In the genomic region with DNA sequence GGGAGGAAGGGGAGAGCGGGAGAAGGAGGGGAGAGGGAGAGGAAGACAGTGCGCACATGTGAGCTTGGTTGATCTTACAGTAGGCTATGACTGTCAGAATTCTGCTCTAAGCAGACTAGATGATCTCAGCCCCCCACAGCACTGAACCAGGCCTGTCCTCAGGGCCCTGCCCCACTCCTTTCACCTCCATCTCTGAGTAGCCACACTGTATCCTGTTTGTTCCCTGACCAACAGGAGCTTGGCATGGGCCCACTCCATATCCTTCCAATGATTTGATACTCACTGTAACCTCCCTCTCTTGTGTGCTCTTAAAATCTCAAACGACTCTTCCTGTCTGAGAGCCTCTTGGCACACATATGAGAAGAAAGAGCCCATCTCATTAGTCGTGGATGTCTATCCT, we compare ENCODE assay signal across 16 cellular contexts.
DNase-seq lines count a peak whose midpoint lies in the region; ATAC-seq and TF ChIP-seq lines count a peak whose summit lies in the region.
"Had no signal": no experiment of that assay in that cellular context is flagged by ENCODE, and none has a peak within 500 bp of the region (broad histone marks: within the 10 kb centered on the region; RNA-seq: fewer than 3 reads in every experiment).

No MANE protein-coding gene starts in this region.

- no peak overlapping the region for H2AFZ ChIP-seq in SK-N-SH (ENCODE audit: low read depth)

- CTCF ChIA-PET in SK-N-SH (lab: Yijun Ruan, JAX): interaction anchor here (1.2 to 19.2 kb wide), 7 partner anchors 12 to 672 kb away, joined by 4 to 488 read pairs (median 62); no protein-coding TSS in a partner anchor

- peak overlapping the region in 1 of 2 donors; percentile 8 for H3K27ac Mint-ChIP-seq in stimulated activated naive CD8-positive, alpha-beta T cell treated with anti-CD3 and anti-CD28 coated beads, Interleukin-15, amount 100 ng/mL, for 72 hours
- H3K27ac Mint-ChIP-seq in activated T-helper 17 cell treated with anti-CD3 and anti-CD28 coated beads, Interleukin-2, amount 50 U/mL, for 72 hours: peak overlapping the region; percentile 33
- H3K27ac Mint-ChIP-seq in stimulated activated naive B cell treated with anti-CD40 and anti-IgM and Interleukin-4, amounts not matched to agents 10 μg/mL and 1 μg/mL and 100 μg/mL, for 72 hours: no peak overlapping the region

- intact Hi-C loops in posterior vena cava (cut with DNase I): no loop called here

- no peak for ATAC-seq in SK-N-SH treated with all-trans-retinoic acid at 6 μM for 48 hours
- peak; percentile 18 for ATAC-seq in stimulated activated naive CD8-positive, alpha-beta T cell treated with anti-CD3 and anti-CD28 coated beads, Interleukin-15, amount 100 ng/mL, for 72 hours
- no peak for ATAC-seq in stimulated activated naive CD8-positive, alpha-beta T cell treated with anti-CD3 and anti-CD28 coated beads, Interleukin-15, Interleukin-2, amounts not matched to agents 100 U/mL and 50 U/mL, for 24 hours
- ATAC-seq in activated T-helper 17 cell treated with anti-CD3 and anti-CD28 coated beads, Interleukin-2, amount 50 U/mL, for 72 hours (replicated peaks): no peak
- ATAC-seq in stimulated activated naive B cell treated with anti-CD40 and anti-IgM and Interleukin-4, amounts not matched to agents 10 μg/mL and 1 μg/mL and 100 μg/mL, for 72 hours (replicated peaks): peak; percentile 23 to 28
- ATAC-seq: A549, PC-3 had no signal

- H3F3A ChIP-seq in SK-N-SH (replicated peaks; ENCODE audit: insufficient read depth): peaks cover 28% of the 10 kb centered on the region

- H3K79me2 ChIP-seq in SK-N-SH (ENCODE audit: insufficient read depth): peaks cover 2% of the 10 kb centered on the region; the same call in 1 of the 2 replicates

- no peak overlapping the region for H3K4me3 Mint-ChIP-seq in stimulated activated naive CD8-positive, alpha-beta T cell treated with anti-CD3 and anti-CD28 coated beads, Interleukin-15, amount 100 ng/mL, for 72 hours
- no peak overlapping the region for H3K4me3 Mint-ChIP-seq in activated T-helper 17 cell treated with anti-CD3 and anti-CD28 coated beads, Interleukin-2, amount 50 U/mL, for 72 hours
- H3K4me3 Mint-ChIP-seq in stimulated activated naive B cell treated with anti-CD40 and anti-IgM and Interleukin-4, amounts not matched to agents 10 μg/mL and 1 μg/mL and 100 μg/mL, for 72 hours: no peak overlapping the region

- no peak overlapping the region for H3K27ac ChIP-seq in SK-N-SH (ENCODE audit: low read depth in 2 of 2, low read length in 1 of 2)
- H3K27ac ChIP-seq in effector memory CD4-positive, alpha-beta T cell (ENCODE audit: insufficient read depth, low read length, poor library complexity, severe bottlenecking): no peak overlapping the region
- H3K27ac ChIP-seq: A549 had no signal

- no peak for TF ChIP-seq RAD21 in SK-N-SH (IDR thresholded peaks at IDR 0.05; ENCODE audit: low read length)

- POLR2A ChIA-PET in SK-N-SH (lab: Yijun Ruan, JAX): no interaction called here

- no peaks in the 10 kb centered on the region for H3K27me3 ChIP-seq in SK-N-SH (ENCODE audit: insufficient read depth)
- H3K27me3 ChIP-seq in effector memory CD4-positive, alpha-beta T cell (replicated peaks; ENCODE audit: control insufficient read depth, insufficient read depth, low read length, poor library complexity, severe bottlenecking): no peaks in the 10 kb centered on the region

- no peaks in the 10 kb centered on the region for H3K27me3 Mint-ChIP-seq in stimulated activated naive CD8-positive, alpha-beta T cell treated with anti-CD3 and anti-CD28 coated beads, Interleukin-15, amount 100 ng/mL, for 72 hours
- H3K27me3 Mint-ChIP-seq in activated T-helper 17 cell treated with anti-CD3 and anti-CD28 coated beads, Interleukin-2, amount 50 U/mL, for 72 hours: no peaks in the 10 kb centered on the region
- peaks cover 15 to 17% of the 10 kb centered on the region in 2 donors for H3K27me3 Mint-ChIP-seq in stimulated activated naive B cell treated with anti-CD40 and anti-IgM and Interleukin-4, amounts not matched to agents 10 μg/mL and 1 μg/mL and 100 μg/mL, for 72 hours

- no peaks in the 10 kb centered on the region for H3K9me3 ChIP-seq in SK-N-SH
- no peaks in the 10 kb centered on the region for H3K9me3 ChIP-seq in effector memory CD4-positive, alpha-beta T cell (ENCODE audit: control insufficient read depth, low read length)
- H3K9me3 ChIP-seq: A549 had no signal

- no peaks in the 10 kb centered on the region for H3K36me3 ChIP-seq in SK-N-SH (replicated peaks in 1 of 2; ENCODE audit: control insufficient read depth in 1 of 2, insufficient read depth in 2 of 2, low read length in 1 of 2)
- no peaks in the 10 kb centered on the region for H3K36me3 ChIP-seq in effector memory CD4-positive, alpha-beta T cell (ENCODE audit: control insufficient read depth, insufficient read depth, low read length)

- no peaks in the 10 kb centered on the region for H3K9me2 ChIP-seq in SK-N-SH

- no peaks in the 10 kb centered on the region for H4K20me1 ChIP-seq in SK-N-SH (ENCODE audit: insufficient read depth)

- no peak overlapping the region for H3K4me2 ChIP-seq in SK-N-SH
- H3K4me2 ChIP-seq: A549 had no signal

- DNase-seq in SK-N-SH (peak; percentile 1), posterior vena cava (ENCODE audit: low spot score) (no peak)
- no peak for DNase-seq in stimulated activated naive CD8-positive, alpha-beta T cell treated with anti-CD3 and anti-CD28 coated beads, Interleukin-15, amount 100 ng/mL, for 72 hours
- no peak for DNase-seq in stimulated activated naive CD8-positive, alpha-beta T cell treated with anti-CD3 and anti-CD28 coated beads, Interleukin-15, Interleukin-2, amounts not matched to agents 100 U/mL and 50 U/mL, for 24 hours
- DNase-seq in stimulated activated naive B cell treated with anti-CD40 and anti-IgM and Interleukin-4, amounts not matched to agents 10 μg/mL and 1 μg/mL and 100 μg/mL, for 72 hours: no peak
- no peak for DNase-seq in effector memory CD4-positive, alpha-beta T cell
- DNase-seq: DMS53, KBM-7, NCI-H1105 treated with DMSO at 0.1 percent for 48 hours, NCI-H2081 treated with DMSO at 0.1 percent for 48 hours, NCI-H345, NCI-H69, PC-3 had no signal

- no peaks in the 10 kb centered on the region for H3K36me3 Mint-ChIP-seq in activated T-helper 17 cell treated with anti-CD3 and anti-CD28 coated beads, Interleukin-2, amount 50 U/mL, for 72 hours (ENCODE audit: low read depth)
- no peaks in the 10 kb centered on the region for H3K36me3 Mint-ChIP-seq in stimulated activated naive B cell treated with anti-CD40 and anti-IgM and Interleukin-4, amounts not matched to agents 10 μg/mL and 1 μg/mL and 100 μg/mL, for 72 hours

- no peak overlapping the region for H3K9ac ChIP-seq in SK-N-SH

- no peaks in the 10 kb centered on the region for H3K9me3 Mint-ChIP-seq in stimulated activated naive CD8-positive, alpha-beta T cell treated with anti-CD3 and anti-CD28 coated beads, Interleukin-15, amount 100 ng/mL, for 72 hours
- no peaks in the 10 kb centered on the region for H3K9me3 Mint-ChIP-seq in activated T-helper 17 cell treated with anti-CD3 and anti-CD28 coated beads, Interleukin-2, amount 50 U/mL, for 72 hours
- peaks cover 0 to 4% of the 10 kb centered on the region in 2 donors for H3K9me3 Mint-ChIP-seq in stimulated activated naive B cell treated with anti-CD40 and anti-IgM and Interleukin-4, amounts not matched to agents 10 μg/mL and 1 μg/mL and 100 μg/mL, for 72 hours

- peaks cover 14 to 15% of the 10 kb centered on the region in 2 experiments; a peak in 3 of 4 replicates for H3K4me1 ChIP-seq in SK-N-SH (ENCODE audit: control insufficient read depth in 1 of 2, insufficient read depth in 2 of 2, low read depth in 1 of 2, low read length in 1 of 2)
- H3K4me1 ChIP-seq in effector memory CD4-positive, alpha-beta T cell (ENCODE audit: control insufficient read depth, insufficient read depth, low read length, poor library complexity, severe bottlenecking): peaks cover 5% of the 10 kb centered on the region

- no peak for TF ChIP-seq EP300 in SK-N-SH (IDR thresholded peaks at IDR 0.05; ENCODE audit: borderline replicate concordance in 1 of 2, low read depth in 1 of 2, low read length in 1 of 2)

- WGBS in SK-N-SH (ENCODE audit: low lambda C conversion rate): 77% methylated on average over 4 of the region's 4 CpGs

- peaks cover 8% of the 10 kb centered on the region for H3K4me1 Mint-ChIP-seq in stimulated activated naive CD8-positive, alpha-beta T cell treated with anti-CD3 and anti-CD28 coated beads, Interleukin-15, amount 100 ng/mL, for 72 hours
- peaks cover 12% of the 10 kb centered on the region for H3K4me1 Mint-ChIP-seq in activated T-helper 17 cell treated with anti-CD3 and anti-CD28 coated beads, Interleukin-2, amount 50 U/mL, for 72 hours
- peaks cover 21 to 27% of the 10 kb centered on the region in 2 donors for H3K4me1 Mint-ChIP-seq in stimulated activated naive B cell treated with anti-CD40 and anti-IgM and Interleukin-4, amounts not matched to agents 10 μg/mL and 1 μg/mL and 100 μg/mL, for 72 hours

- TF ChIP-seq CTCF in SK-N-SH (IDR thresholded peaks at IDR 0.05): no peak

- H3K4me3 ChIP-seq in SK-N-SH (ENCODE audit: low read depth in 2 of 2, low read length in 1 of 2): no peak overlapping the region
- no peak overlapping the region for H3K4me3 ChIP-seq in effector memory CD4-positive, alpha-beta T cell (ENCODE audit: insufficient read depth, low read depth, low read length, poor library complexity, severe bottlenecking)
- H3K4me3 ChIP-seq: A549 had no signal

TF ChIP-seq in SK-N-SH, 30 proteins besides CTCF, POLR2A, EP300 and RAD21 (continues in another document):
- no peak for TF ChIP-seq NFIC (IDR thresholded peaks at IDR 0.05; ENCODE audit: borderline replicate concordance)
- TF ChIP-seq POLR2AphosphoS5 (IDR thresholded peaks at IDR 0.05; ENCODE audit: low read depth, low read length): no peak
- TF ChIP-seq, protein P1, sequence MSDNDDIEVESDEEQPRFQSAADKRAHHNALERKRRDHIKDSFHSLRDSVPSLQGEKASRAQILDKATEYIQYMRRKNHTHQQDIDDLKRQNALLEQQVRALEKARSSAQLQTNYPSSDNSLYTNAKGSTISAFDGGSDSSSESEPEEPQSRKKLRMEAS (IDR thresholded peaks at IDR 0.05; ENCODE audit: low read depth): no peak
- TF ChIP-seq GABPA (IDR thresholded peaks at IDR 0.05; ENCODE audit: low read depth): no peak

TF ChIP-seq in SK-N-SH treated with all-trans-retinoic acid at 6 μM for 48 hours, 23 proteins besides CTCF, POLR2A, EP300 and RAD21 (continues in another document):
- no peak for TF ChIP-seq ZNF8 (CRISPR knock-in tag; IDR thresholded peaks at IDR 0.05)
- no peak for TF ChIP-seq RARB (CRISPR knock-in tag; IDR thresholded peaks at IDR 0.05)
- TF ChIP-seq TOX (CRISPR knock-in tag; IDR thresholded peaks at IDR 0.05; ENCODE audit: borderline replicate concordance): no peak

Comparison
In these comparisons a context has a peak if more than half of its experiments do, and no peak if none do; other contexts are left out.
1. ATAC-seq: peak in stimulated activated naive CD8-positive, alpha-beta T cell treated with anti-CD3 and anti-CD28 coated beads, Interleukin-15, amount 100 ng/mL, for 72 hours (single experiment) and stimulated activated naive B cell treated with anti-CD40 and anti-IgM and Interleukin-4, amounts not matched to agents 10 μg/mL and 1 μg/mL and 100 μg/mL, for 72 hours (2 of 2); none in SK-N-SH treated with all-trans-retinoic acid at 6 μM for 48 hours (single experiment), stimulated activated naive CD8-positive, alpha-beta T cell treated with anti-CD3 and anti-CD28 coated beads, Interleukin-15, Interleukin-2, amounts not matched to agents 100 U/mL and 50 U/mL, for 24 hours (single experiment) and activated T-helper 17 cell treated with anti-CD3 and anti-CD28 coated beads, Interleukin-2, amount 50 U/mL, for 72 hours (single experiment).